15 cellular contexts compared by ENCODE assay signal in genomic region chr2:28173377-28173776, GRCh38.
"Had no signal": no experiment of that assay in that cellular context is flagged by ENCODE, and none has a peak within 500 bp of the region (broad histone marks: within the 10 kb centered on the region; RNA-seq: fewer than 3 reads in every experiment).

No MANE protein-coding gene starts in this region.

- H3K4me1 ChIP-seq: left ventricle myocardium inferior, parathyroid adenoma had no signal

- DNase-seq: activated CD4-positive, alpha-beta T cell treated with anti-CD3 and anti-CD28 coated beads for 48 hours; activated CD8-positive, alpha-beta memory T cell treated with anti-CD3 and anti-CD28 coated beads for 24 hours; activated naive CD4-positive, alpha-beta T cell treated with anti-CD3 and anti-CD28 coated beads, Interleukin-2, amount 10 ng/mL, durations not matched to agents 7 days and 5 days; foreskin melanocyte; head of caudate nucleus; left ventricle myocardium inferior; stimulated activated naive B cell treated with anti-CD40 and anti-IgM and Interleukin-4, amounts not matched to agents 10 μg/mL and 1 μg/mL and 100 μg/mL, for 72 hours; T1000; transverse colon had no signal

- H3K27me3 Mint-ChIP-seq: activated naive CD4-positive, alpha-beta T cell treated with anti-CD3 and anti-CD28 coated beads, Interleukin-2, amount 10 ng/mL, durations not matched to agents 7 days and 5 days; activated T-helper 17 cell treated with anti-CD3 and anti-CD28 coated beads, Interleukin-2, amount 50 U/mL, for 72 hours; central memory CD8-positive, alpha-beta T cell; stimulated activated naive B cell treated with anti-CD40 and anti-IgM and Interleukin-4, amounts not matched to agents 10 μg/mL and 1 μg/mL and 100 μg/mL, for 72 hours had no signal

- H3K4me3 Mint-ChIP-seq: activated naive CD4-positive, alpha-beta T cell treated with anti-CD3 and anti-CD28 coated beads, Interleukin-2, amount 10 ng/mL, durations not matched to agents 7 days and 5 days; activated T-helper 17 cell treated with anti-CD3 and anti-CD28 coated beads, Interleukin-2, amount 50 U/mL, for 72 hours; central memory CD8-positive, alpha-beta T cell; neural crest cell; stimulated activated naive B cell treated with anti-CD40 and anti-IgM and Interleukin-4, amounts not matched to agents 10 μg/mL and 1 μg/mL and 100 μg/mL, for 72 hours had no signal

- H3K36me3 ChIP-seq: left ventricle myocardium inferior had no signal

- H3K27ac ChIP-seq: left ventricle myocardium inferior, parathyroid adenoma, VCaP had no signal

- ATAC-seq: activated T-helper 17 cell treated with anti-CD3 and anti-CD28 coated beads, Interleukin-2, amount 50 U/mL, for 72 hours; stimulated activated naive B cell treated with anti-CD40 and anti-IgM and Interleukin-4, amounts not matched to agents 10 μg/mL and 1 μg/mL and 100 μg/mL, for 72 hours had no signal

- H3K27me3 ChIP-seq: transverse colon had no signal

- H3K4me1 Mint-ChIP-seq: central memory CD8-positive, alpha-beta T cell; neural crest cell; stimulated activated naive B cell treated with anti-CD40 and anti-IgM and Interleukin-4, amounts not matched to agents 10 μg/mL and 1 μg/mL and 100 μg/mL, for 72 hours had no signal

- H3K4me3 ChIP-seq: left ventricle myocardium inferior, skin epidermis, transverse colon had no signal

- H3K27ac Mint-ChIP-seq: activated naive CD4-positive, alpha-beta T cell treated with anti-CD3 and anti-CD28 coated beads, Interleukin-2, amount 10 ng/mL, durations not matched to agents 7 days and 5 days; activated T-helper 17 cell treated with anti-CD3 and anti-CD28 coated beads, Interleukin-2, amount 50 U/mL, for 72 hours; stimulated activated naive B cell treated with anti-CD40 and anti-IgM and Interleukin-4, amounts not matched to agents 10 μg/mL and 1 μg/mL and 100 μg/mL, for 72 hours had no signal
